ENCODE assay signal across 1 cellular context in genomic region chr16:2761886-2762583, GRCh38.
A peak's percentile ranks its signal among the peaks of the same experiment; 100 is the strongest.
TF ChIP-seq lines count a peak whose summit lies in the region.

No MANE protein-coding gene starts in this region.

TF ChIP-seq in A549, 52 proteins besides CTCF, POLR2A, EP300 and RAD21:
- TF ChIP-seq TFCP2L1 (CRISPR knock-in tag; IDR thresholded peaks at IDR 0.05) (peak; percentile 13; the same call in 1 of the 2 replicates), JUN (IDR thresholded peaks at IDR 0.05) (no peak)
